ENCODE assay signal across 12 cellular contexts in the genomic region with DNA sequence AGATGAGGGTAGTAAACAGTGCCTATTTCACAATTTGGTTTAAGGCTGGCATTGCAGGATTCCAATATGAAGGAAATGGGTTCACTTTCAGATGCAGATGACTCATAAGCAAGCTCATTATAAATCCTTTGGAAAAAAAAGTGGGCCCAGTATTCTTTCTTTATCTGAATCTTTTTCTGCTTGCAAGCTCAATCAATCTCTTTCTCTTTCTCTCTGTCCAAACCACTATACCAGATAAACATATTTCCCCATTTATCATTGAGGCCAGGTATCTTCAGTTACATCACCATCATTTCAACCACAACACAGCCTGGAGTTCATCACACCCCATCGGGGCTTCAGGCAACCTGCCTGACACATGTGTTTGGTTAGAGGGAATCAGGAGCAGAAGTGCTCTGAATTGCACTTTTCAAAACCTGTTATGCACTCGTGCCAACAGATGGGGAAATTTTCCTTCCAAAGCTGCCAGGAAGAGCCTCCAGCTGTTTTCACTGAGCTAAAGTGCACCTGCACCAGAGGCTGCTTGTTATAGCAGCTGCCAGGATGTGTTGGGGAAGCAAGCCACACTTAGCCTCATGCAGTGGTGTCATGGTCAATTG. TPM values are rescaled to one million over a fixed set of nuclear protein-coding genes. Genes with fewer than 3 reads are reported as not detected.
DNase-seq lines count a peak whose midpoint lies in the region; ATAC-seq and TF ChIP-seq lines count a peak whose summit lies in the region.
"Had no signal": no experiment of that assay in that cellular context is flagged by ENCODE, and none has a peak within 500 bp of the region (broad histone marks: within the 10 kb centered on the region; RNA-seq: fewer than 3 reads in every experiment).

No MANE protein-coding gene starts in this region.

- H3K4me1 ChIP-seq in GM23248 (ENCODE audit: insufficient read depth), result 0 out of 2 replicates have a peak, but pooled peaks cover 5% of the 10 kb centered on the region
- no peaks in the 10 kb centered on the region for H3K4me1 ChIP-seq in psoas muscle
- H3K4me1 ChIP-seq: SJSA1 had no signal

- H3K27ac ChIP-seq in GM23248 (no peak overlapping the region), psoas muscle (no peak overlapping the region)
- H3K27ac ChIP-seq: SJSA1 had no signal

- H2AFZ ChIP-seq in GM23248, result no peak overlapping the region

- H4K20me1 ChIP-seq in GM23248 (ENCODE audit: insufficient read depth), result no peaks in the 10 kb centered on the region

- no peaks in the 10 kb centered on the region for H3F3A ChIP-seq in GM23248 (ENCODE audit: insufficient read depth)

- intact Hi-C loops in psoas muscle (cut with DNase I), result no loop called here

- no peak overlapping the region for H3K4me2 ChIP-seq in GM23248 (ENCODE audit: unreplicated experiment)

- H3K9me3 ChIP-seq in GM23248 (ENCODE audit: low read depth), result no peaks in the 10 kb centered on the region
- no peaks in the 10 kb centered on the region for H3K9me3 ChIP-seq in psoas muscle
- H3K9me3 ChIP-seq: SJSA1 had no signal

- no peak overlapping the region for H3K9ac ChIP-seq in GM23248

- 5% methylated on average over 2 of the region's 2 CpGs for WGBS in GM23248 (ENCODE audit: low coverage in 1 of 2, low lambda C conversion rate in 2 of 2, missing lambda C conversion rate in 2 of 2), 2 experiments
- 21 to 30% (median 24%) methylated on average over 2 of the region's 2 CpGs for WGBS in psoas muscle, 3 donors

- H3K36me3 ChIP-seq in GM23248 (ENCODE audit: low read depth) (no peaks in the 10 kb centered on the region), psoas muscle (ENCODE audit: insufficient read depth in 1 of 2, low read depth in 1 of 2) (no peaks in the 10 kb centered on the region)
- H3K36me3 ChIP-seq: SJSA1 had no signal

- TF ChIP-seq CTCF in cardiac fibroblast (IDR thresholded peaks at IDR 0.05; ENCODE audit: low read depth, low read length) (no peak), psoas muscle (IDR thresholded peaks at IDR 0.05) (no peak), GM20000 (IDR thresholded peaks at IDR 0.05; ENCODE audit: extremely low read depth, missing control alignments) (no peak)

- DNase-seq in GM23248, result peak; percentile 63
- DNase-seq in NCI-H2029 (lab: John Stamatoyannopoulos, UW), result peak; percentile 39
- peak; percentile 54 to 70 for DNase-seq in cardiac fibroblast (ENCODE audit: low read depth in 2 of 2)
- DNase-seq in psoas muscle, result peak; percentile 46 to 56
- no peak for DNase-seq in GM20000 (ENCODE audit: low spot score)
- DNase-seq in AG20443 (ENCODE audit: low spot score), result no peak
- no peak for DNase-seq in NCI-H526 (lab: John Stamatoyannopoulos, UW)
- DNase-seq: activated CD4-positive, alpha-beta memory T cell treated with anti-CD3 and anti-CD28 coated beads for 36 hours; activated naive CD8-positive, alpha-beta T cell treated with anti-CD3 and anti-CD28 coated beads, Interleukin-2, amount 50 U/mL, for 24 hours; erythroblast; MV-4-11 had no signal

- H3K27me3 ChIP-seq in GM23248 (replicated peaks; ENCODE audit: insufficient read depth) (peaks cover 51% of the 10 kb centered on the region), psoas muscle (ENCODE audit: insufficient read depth in 3 of 3, low read length in 2 of 3) (no peaks in the 10 kb centered on the region)
- H3K27me3 ChIP-seq: SJSA1 had no signal

- H3K9me2 ChIP-seq in GM23248 (ENCODE audit: insufficient read depth), result no peaks in the 10 kb centered on the region

- no peaks in the 10 kb centered on the region for H3K79me2 ChIP-seq in GM23248 (ENCODE audit: insufficient read depth)

- H3K4me3 ChIP-seq in GM23248 (no peak overlapping the region), cardiac fibroblast (replicated peaks in 1 of 2; ENCODE audit: low read depth in 2 of 2, low read length in 2 of 2) (no peak overlapping the region), psoas muscle (no peak overlapping the region)
- H3K4me3 ChIP-seq: SJSA1 had no signal

- ATAC-seq in psoas muscle, result peak in 2 of 4 donors; percentile 40 to 50
- ATAC-seq: activated naive CD8-positive, alpha-beta T cell treated with anti-CD3 and anti-CD28 coated beads, Interleukin-2, amount 50 U/mL, for 24 hours had no signal

- in situ Hi-C loops in GM23248 (cut with MboI), result no loop called here

RNA-seq across cellular contexts. Expression of a gene that starts 30.0 kb away (rescaled TPM):
- not detected in 2 replicates for total RNA-seq in GM23248 (2014; rRNA removed; shearing (Covaris generic))
- polyA plus RNA-seq in GM23248 (2016; fragmentation: Nextera tagmentation; extraction: Ambion mirVana), result 0.45 and 0.53 TPM in 2 replicates
- total RNA-seq in psoas muscle, result 10 to 100 TPM in 1 of 4 donors, 1 to 10 TPM in 2, under 1 TPM in 1; 0.91 to 11.9 (median 2.9) TPM
- polyA plus RNA-seq in psoas muscle, result 1 to 10 TPM; 2.1 to 2.3 (median 2.2) TPM
- total RNA-seq: activated CD4-positive, alpha-beta memory T cell treated with anti-CD3 and anti-CD28 coated beads for 36 hours; SJSA1 had no signal

Comparison
In these comparisons a context has a peak if more than half of its experiments do, and no peak if none do; other contexts are left out.
1. DNase-seq: peak in GM23248 (single experiment), NCI-H2029 (single experiment), cardiac fibroblast (2 of 2) and psoas muscle (2 of 2); none in GM20000 (single experiment), AG20443 (single experiment) and NCI-H526 (0 of 2).